Comparison of ENCODE assay signal across 8 cellular contexts in the genomic region with DNA sequence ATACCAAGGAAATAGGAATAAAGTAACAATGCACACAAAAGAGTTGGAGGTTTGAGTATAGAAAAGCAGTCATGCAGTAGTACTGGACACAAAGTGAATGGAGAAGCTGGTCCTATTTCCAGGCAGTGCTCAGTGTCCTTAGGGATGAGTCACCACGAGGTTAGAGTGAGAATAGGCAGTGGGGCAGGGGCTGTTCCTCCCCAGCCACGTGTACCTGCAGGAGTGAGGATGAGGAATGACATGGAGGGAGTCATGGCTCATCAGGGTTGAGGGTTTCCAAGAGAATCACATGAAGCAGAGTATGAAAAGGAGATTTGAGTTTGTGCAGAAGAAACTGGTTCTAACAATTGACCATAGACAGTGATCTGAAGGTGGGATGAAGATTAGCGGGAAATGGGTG.
"Had no signal": no experiment of that assay in that cellular context is flagged by ENCODE, and none has a peak within 500 bp of the region (broad histone marks: within the 10 kb centered on the region; RNA-seq: fewer than 3 reads in every experiment).

No MANE protein-coding gene starts in this region.

- H3K27ac ChIP-seq: HL-60, KMS-11 had no signal

- H3K9ac ChIP-seq: KMS-11 had no signal

- ATAC-seq: K562 had no signal

- H3K4me3 ChIP-seq: K562 had no signal

- H3K4me3 Mint-ChIP-seq: IgD-negative memory B cell had no signal

- DNase-seq: IMR-90, KBM-7, KG1 had no signal

- H3K27me3 Mint-ChIP-seq: IgD-negative memory B cell had no signal

- FAIRE-seq: HTR-8/SVneo, K562 had no signal

- H3K4me2 ChIP-seq: KMS-11 had no signal
